ENCODE assay signal across 7 cellular contexts in the genomic region with DNA sequence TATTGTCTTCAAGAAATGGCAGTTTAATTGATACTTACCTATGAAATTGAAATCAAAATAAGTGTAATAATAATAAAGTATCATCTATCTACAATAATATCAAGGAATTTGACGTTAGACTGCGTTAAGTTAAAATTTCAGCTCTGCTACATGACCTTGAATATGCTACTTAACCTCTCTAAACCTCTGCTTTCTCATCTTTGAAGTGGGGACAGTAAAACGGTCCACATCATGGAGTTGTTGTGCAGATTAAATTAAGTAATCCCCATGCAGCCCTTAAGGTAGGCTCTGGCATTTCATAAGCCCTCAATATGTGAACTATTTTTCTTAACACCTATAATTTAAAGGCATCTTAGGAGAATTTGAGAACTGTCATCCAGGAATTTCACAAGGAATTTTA.
"Had no signal": no experiment of that assay in that cellular context is flagged by ENCODE, and none has a peak within 500 bp of the region (broad histone marks: within the 10 kb centered on the region; RNA-seq: fewer than 3 reads in every experiment).

No MANE protein-coding gene starts in this region.

- DNase-seq: GDM1, GF-D8 had no signal

- ATAC-seq: GM12878 had no signal

- FAIRE-seq: GM12878, GM12891, GM12892, GM18507, GM19239 had no signal

- H3K4me3 ChIP-seq: GM12878 had no signal
